Comparison of ENCODE assay signal across 10 cellular contexts in the genomic region with DNA sequence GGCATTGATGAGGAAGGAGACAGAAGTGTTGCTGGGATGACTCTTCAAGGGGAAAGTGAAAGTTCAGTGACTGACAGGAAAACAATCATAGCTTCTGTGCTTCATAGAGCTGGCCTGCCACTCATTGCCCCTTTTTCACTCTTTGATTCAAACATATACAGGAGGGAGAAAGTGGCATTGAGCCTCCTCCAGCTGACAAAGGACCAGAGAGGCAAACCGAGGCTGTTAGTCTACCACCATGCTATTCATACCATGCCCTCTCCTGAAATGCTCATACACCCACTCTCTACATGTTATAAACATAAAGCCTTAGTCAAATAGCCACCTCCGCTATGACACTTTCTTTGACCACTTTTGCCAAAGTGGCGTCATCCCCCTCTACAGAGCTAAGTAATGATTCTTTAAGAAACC.
DNase-seq lines count a peak whose midpoint lies in the region; ATAC-seq and TF ChIP-seq lines count a peak whose summit lies in the region.
"Had no signal": no experiment of that assay in that cellular context is flagged by ENCODE, and none has a peak within 500 bp of the region (broad histone marks: within the 10 kb centered on the region; RNA-seq: fewer than 3 reads in every experiment).

No MANE protein-coding gene starts in this region.

- no peak for TF ChIP-seq CTCF in type B pancreatic cell (conservative IDR thresholded peaks at IDR 0.05)

- H3K4me1 Mint-ChIP-seq in type B pancreatic cell (ENCODE audit: unreplicated experiment) = peaks cover 30% of the 10 kb centered on the region
- H3K4me1 Mint-ChIP-seq: activated CD4-positive, alpha-beta T cell treated with anti-CD3 and anti-CD28 coated beads for 36 hours had no signal

- H3K27ac Mint-ChIP-seq in type B pancreatic cell = no peak overlapping the region
- H3K27ac Mint-ChIP-seq: activated CD4-positive, alpha-beta T cell treated with anti-CD3 and anti-CD28 coated beads for 36 hours had no signal

- H3K27me3 Mint-ChIP-seq in type B pancreatic cell = no peaks in the 10 kb centered on the region
- H3K27me3 Mint-ChIP-seq: activated CD4-positive, alpha-beta T cell treated with anti-CD3 and anti-CD28 coated beads for 36 hours had no signal

- DNase-seq in type B pancreatic cell (ENCODE audit: extremely low spot score, unreplicated experiment) (no peak), COR-L47 (lab: John Stamatoyannopoulos, UW) (no peak), HuH-7 (ENCODE audit: low spot score) (no peak), HuH-7.5 (ENCODE audit: low spot score) (no peak)
- DNase-seq: activated CD4-positive, alpha-beta T cell treated with anti-CD3 and anti-CD28 coated beads for 36 hours; NCI-H1930 had no signal

- no peaks in the 10 kb centered on the region for H3K9me3 Mint-ChIP-seq in type B pancreatic cell
- H3K9me3 Mint-ChIP-seq: neural crest cell had no signal

- H3K4me3 Mint-ChIP-seq in type B pancreatic cell = peak overlapping the region; percentile 3
- H3K4me3 Mint-ChIP-seq: activated CD4-positive, alpha-beta T cell treated with anti-CD3 and anti-CD28 coated beads for 36 hours; neural crest cell had no signal

- H3K36me3 Mint-ChIP-seq in type B pancreatic cell = no peaks in the 10 kb centered on the region

- peak; percentile 74 for ATAC-seq in GM19025 (IDR thresholded peaks at IDR 0.05; ENCODE audit: low read depth, unreplicated experiment)
- peak; percentile 80 for ATAC-seq in GM21825 (IDR thresholded peaks at IDR 0.05; ENCODE audit: unreplicated experiment)
- ATAC-seq in HG03342 (IDR thresholded peaks at IDR 0.05; ENCODE audit: unreplicated experiment) = peak; percentile 80
- ATAC-seq: activated CD4-positive, alpha-beta T cell treated with anti-CD3 and anti-CD28 coated beads for 36 hours had no signal
